In the genomic region with DNA sequence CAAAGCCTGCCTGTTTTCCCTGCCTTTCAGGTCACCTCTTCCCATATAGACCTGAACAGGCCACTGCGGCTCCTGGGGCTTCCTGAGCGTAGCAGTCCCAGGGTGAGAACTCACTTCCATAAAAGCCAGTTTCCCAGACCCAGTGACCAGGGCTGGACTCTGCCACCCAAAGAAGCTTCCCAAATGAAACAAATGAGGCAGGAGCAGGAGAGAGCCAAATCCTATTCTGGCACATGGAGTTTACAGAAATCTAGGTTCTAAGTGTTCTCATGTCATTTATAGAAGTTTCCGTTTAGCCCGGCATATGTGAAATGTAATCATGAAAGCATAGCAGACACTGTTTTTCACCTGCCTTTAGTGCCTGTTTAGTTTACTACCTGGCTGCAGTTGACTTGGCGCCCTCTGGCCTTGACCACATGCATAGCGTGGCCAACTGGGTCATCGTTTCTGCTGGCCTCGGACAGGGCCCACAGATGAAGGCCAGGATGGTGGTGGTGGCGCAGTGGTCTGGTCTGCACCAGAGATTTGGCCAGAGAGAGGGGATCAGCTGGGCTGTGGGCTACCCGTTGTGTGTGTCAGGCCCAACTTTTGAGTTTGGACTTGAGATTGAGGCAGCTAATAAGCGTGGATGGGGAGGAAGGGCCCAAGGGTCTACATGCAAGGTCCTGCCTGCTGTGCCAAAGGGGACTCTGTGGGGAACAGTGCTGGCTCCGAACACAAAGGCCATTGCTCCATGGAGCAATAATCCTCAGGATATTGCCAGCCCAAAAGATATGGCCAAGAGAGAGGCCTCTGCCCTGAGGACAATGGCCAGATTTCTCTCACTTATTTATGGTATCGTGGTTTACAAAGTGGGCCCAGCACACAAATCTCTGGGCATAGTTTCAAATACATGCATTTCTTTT, we compare ENCODE assay signal across 1 cellular context.
TF ChIP-seq lines count a peak whose summit lies in the region.

No MANE protein-coding gene starts in this region.

TF ChIP-seq in HEK293, 187 proteins besides CTCF, POLR2A, EP300 and RAD21 (continued from another document):
- TF ChIP-seq ZNF148 (tag by site-specific recombination; IDR thresholded peaks at IDR 0.05; ENCODE audit: borderline replicate concordance) (no peak), ZNF391 (tag by site-specific recombination; IDR thresholded peaks at IDR 0.05; ENCODE audit: borderline replicate concordance, low read depth) (no peak), ZNF132 (tag by site-specific recombination; IDR thresholded peaks at IDR 0.05; ENCODE audit: borderline replicate concordance) (no peak), SP2 (tag by site-specific recombination; IDR thresholded peaks at IDR 0.05) (no peak), ZNF704 (tag by site-specific recombination; IDR thresholded peaks at IDR 0.05) (no peak), ZNF324 (tag by site-specific recombination; IDR thresholded peaks at IDR 0.05) (no peak), ZBTB6 (tag by site-specific recombination; IDR thresholded peaks at IDR 0.05) (no peak)
TF ChIP-seq in HEK293: peak in this region for 0.
